ENCODE assay signal across 19 cellular contexts in genomic region chr5:156522651-156523529, GRCh38.
DNase-seq lines count a peak whose midpoint lies in the region; ATAC-seq and TF ChIP-seq lines count a peak whose summit lies in the region.
"Had no signal": no experiment of that assay in that cellular context is flagged by ENCODE, and none has a peak within 500 bp of the region (broad histone marks: within the 10 kb centered on the region; RNA-seq: fewer than 3 reads in every experiment).

No MANE protein-coding gene starts in this region.

- no peaks in the 10 kb centered on the region for H3K9me3 ChIP-seq in SK-N-SH
- H3K9me3 ChIP-seq: Caco-2 had no signal

- H3K79me2 ChIP-seq in SK-N-SH (ENCODE audit: insufficient read depth) = no peaks in the 10 kb centered on the region

- H3K27ac ChIP-seq in SK-N-SH (ENCODE audit: low read depth in 2 of 2, low read length in 1 of 2) = no peak overlapping the region
- H3K27ac ChIP-seq: 22Rv1, BLaER1, C4-2B, GM23248 had no signal

- no peak for ATAC-seq in SK-N-SH treated with all-trans-retinoic acid at 6 μM for 48 hours
- peak; percentile 85 for ATAC-seq in left lobe of liver
- ATAC-seq in HG03095 (IDR thresholded peaks at IDR 0.05; ENCODE audit: unreplicated experiment) = no peak
- ATAC-seq in GM18505 (IDR thresholded peaks at IDR 0.05; ENCODE audit: unreplicated experiment) = no peak
- ATAC-seq: CD8-positive, alpha-beta T cell had no signal

- TF ChIP-seq RAD21 in SK-N-SH (IDR thresholded peaks at IDR 0.05; ENCODE audit: low read length) = no peak

- H3K4me2 ChIP-seq in SK-N-SH = no peak overlapping the region
- H3K4me2 ChIP-seq: BLaER1 had no signal

- TF ChIP-seq CTCF in SK-N-SH (IDR thresholded peaks at IDR 0.05) = no peak

- H3K9ac ChIP-seq in SK-N-SH = no peak overlapping the region
- H3K9ac ChIP-seq: BLaER1, GM23248 had no signal

- H3K4me3 ChIP-seq in SK-N-SH (ENCODE audit: low read depth in 2 of 2, low read length in 1 of 2) = no peak overlapping the region
- H3K4me3 ChIP-seq: BLaER1, GM23248 had no signal

- no peaks in the 10 kb centered on the region for H3K36me3 ChIP-seq in SK-N-SH (replicated peaks in 1 of 2; ENCODE audit: control insufficient read depth in 1 of 2, insufficient read depth in 2 of 2, low read length in 1 of 2)
- H3K36me3 ChIP-seq: BLaER1 had no signal

- WGBS in SK-N-SH (ENCODE audit: low lambda C conversion rate) = 28% methylated on average over 5 of the region's 5 CpGs

- 0 out of 2 replicates have a peak, but pooled peaks cover 3% of the 10 kb centered on the region for H3K9me2 ChIP-seq in SK-N-SH

- DNase-seq in NCI-H1417 (lab: John Stamatoyannopoulos, UW) (peak in 2 of 3 experiments; percentile 4 to 62), NCI-H1417 treated with DMSO at 0.1 percent for 48 hours (lab: John Stamatoyannopoulos, UW) (no peak), SK-N-SH (no peak), NCI-H1436 (lab: John Stamatoyannopoulos, UW) (peak; percentile 41), left lobe of liver (ENCODE audit: low spot score) (no peak)
- DNase-seq: Caco-2; CD4-positive, CD25-positive, alpha-beta regulatory T cell; CD8-positive, alpha-beta T cell; DMS153; DND-41; GM23248; H7; HCEC 1CT had no signal

- H2AFZ ChIP-seq in SK-N-SH (ENCODE audit: low read depth) = no peak overlapping the region
- H2AFZ ChIP-seq: GM23248 had no signal

- H4K20me1 ChIP-seq in SK-N-SH (ENCODE audit: insufficient read depth) = no peaks in the 10 kb centered on the region
- H4K20me1 ChIP-seq: BLaER1 had no signal

- POLR2A ChIA-PET in SK-N-SH (lab: Yijun Ruan, JAX) = no interaction called here

- no peak for TF ChIP-seq POLR2A in GM18505 (IDR thresholded peaks at IDR 0.05; ENCODE audit: borderline replicate concordance, extremely low read depth, insufficient read depth, insufficient read length)

- no peaks in the 10 kb centered on the region for H3K27me3 ChIP-seq in SK-N-SH (ENCODE audit: insufficient read depth)
- H3K27me3 ChIP-seq: BLaER1 had no signal

- CTCF ChIA-PET in SK-N-SH (lab: Yijun Ruan, JAX) = no interaction called here

- H3F3A ChIP-seq in SK-N-SH (replicated peaks; ENCODE audit: insufficient read depth) = no peaks in the 10 kb centered on the region

- no peak for TF ChIP-seq EP300 in SK-N-SH (IDR thresholded peaks at IDR 0.05; ENCODE audit: borderline replicate concordance in 1 of 2, low read depth in 1 of 2, low read length in 1 of 2)

- H3K4me1 ChIP-seq in SK-N-SH (ENCODE audit: control insufficient read depth in 1 of 2, insufficient read depth in 2 of 2, low read depth in 1 of 2, low read length in 1 of 2) = no peaks in the 10 kb centered on the region
- H3K4me1 ChIP-seq: BLaER1, Caco-2 had no signal

TF ChIP-seq in SK-N-SH treated with all-trans-retinoic acid at 6 μM for 48 hours, 23 proteins besides CTCF, POLR2A, EP300 and RAD21 (continues in another document):
- peak; percentile 44; the same call in 1 of the 2 replicates for TF ChIP-seq ZFP3 (CRISPR knock-in tag; IDR thresholded peaks at IDR 0.05)
- no peak for TF ChIP-seq PATZ1 (CRISPR knock-in tag; IDR thresholded peaks at IDR 0.05; ENCODE audit: borderline replicate concordance)
- TF ChIP-seq ZNF8 (CRISPR knock-in tag; IDR thresholded peaks at IDR 0.05) = 0 out of 2 replicates have a peak, but pooled peaks have one; percentile 11
- no peak for TF ChIP-seq TCF4 (CRISPR knock-in tag; IDR thresholded peaks at IDR 0.05; ENCODE audit: borderline replicate concordance)
- peak; percentile 91; the same call in 1 of the 2 replicates for TF ChIP-seq CREB5 (CRISPR knock-in tag; IDR thresholded peaks at IDR 0.05; ENCODE audit: low read depth)
- TF ChIP-seq ZC3H10 (CRISPR knock-in tag; IDR thresholded peaks at IDR 0.05) = no peak

TF ChIP-seq in SK-N-SH, 30 proteins besides CTCF, POLR2A, EP300 and RAD21:
- TF ChIP-seq FOXJ3 (CRISPR knock-in tag; IDR thresholded peaks at IDR 0.05) = no peak
- TF ChIP-seq REST (IDR thresholded peaks at IDR 0.05; ENCODE audit: low read depth, low read length) = no peak
- no peak for TF ChIP-seq MXI1 (IDR thresholded peaks at IDR 0.05; ENCODE audit: low read depth, low read length)
- TF ChIP-seq CHD2 (IDR thresholded peaks at IDR 0.05; ENCODE audit: low read length, partially characterized antibody) = no peak
- TF ChIP-seq IRF3 (IDR thresholded peaks at IDR 0.05; ENCODE audit: low read depth, low read length) = no peak
- TF ChIP-seq TAF1 (IDR thresholded peaks at IDR 0.05; ENCODE audit: borderline replicate concordance, low read depth, low read length) = no peak
- no peak for TF ChIP-seq JUND (IDR thresholded peaks at IDR 0.05)
- TF ChIP-seq EZH2phosphoT487 (IDR thresholded peaks at IDR 0.05; ENCODE audit: borderline replicate concordance, low read depth) = no peak
- TF ChIP-seq TEAD4 (IDR thresholded peaks at IDR 0.05; ENCODE audit: borderline replicate concordance, insufficient read depth) = no peak
- no peak for TF ChIP-seq TCF12 (IDR thresholded peaks at IDR 0.05)
- TF ChIP-seq USF2 (IDR thresholded peaks at IDR 0.05; ENCODE audit: borderline replicate concordance, low read depth, low read length) = no peak

Comparison
In these comparisons a context has a peak if more than half of its experiments do, and no peak if none do; other contexts are left out.
1. DNase-seq: peak in NCI-H1417 (2 of 3) and NCI-H1436 (single experiment); none in NCI-H1417 treated with DMSO at 0.1 percent for 48 hours (single experiment), SK-N-SH (single experiment) and left lobe of liver (single experiment).